Comparison of ENCODE assay signal across 1 cellular context in the genomic region with DNA sequence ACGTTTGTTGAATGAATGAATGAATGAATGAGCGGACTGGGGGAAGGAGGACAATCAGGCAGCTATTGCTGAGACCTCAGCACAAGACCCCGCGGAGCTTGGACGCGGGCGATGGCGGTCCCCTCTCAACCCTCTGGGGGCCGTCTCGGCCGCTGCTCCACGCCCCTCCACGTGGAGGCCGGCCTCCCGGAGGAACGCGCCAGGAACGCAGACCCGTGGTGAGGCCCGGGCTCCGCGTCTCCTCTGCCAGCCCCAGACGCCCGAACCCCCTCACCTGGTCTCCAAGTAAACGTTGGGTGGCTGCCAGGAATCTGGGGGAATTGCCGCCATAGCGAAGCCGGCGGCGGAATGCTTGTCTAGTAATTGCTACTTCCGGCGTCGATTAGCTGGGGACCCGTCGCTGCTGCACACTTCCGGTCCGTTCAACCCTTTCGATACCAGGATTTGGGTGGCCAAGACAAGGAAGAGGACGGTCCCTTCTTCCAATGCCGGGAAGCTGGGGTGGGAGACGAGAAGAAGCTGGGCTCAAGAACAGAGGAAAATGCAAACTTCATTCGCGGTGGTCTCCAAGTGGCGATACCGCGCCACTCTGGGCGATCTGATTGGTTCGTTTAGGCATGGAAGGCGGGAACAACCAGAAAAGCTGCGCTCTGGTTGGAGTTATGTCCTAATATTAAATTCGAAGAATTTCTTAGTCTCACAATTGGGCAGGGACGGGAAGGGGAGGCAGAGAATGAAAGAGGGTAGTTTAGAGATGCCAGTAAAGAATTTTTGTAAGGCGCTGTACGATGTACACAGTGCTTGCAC.
TF ChIP-seq lines count a peak whose summit lies in the region.

A gene (minus strand): TSS at position 361 of the 807 bp plus-strand sequence. CDS start 31 bp downstream, at position 330.

TF ChIP-seq in WTC11, 78 proteins besides CTCF, POLR2A, EP300 and RAD21 (continued from another document):
- TF ChIP-seq JUN (CRISPR knock-in tag; IDR thresholded peaks at IDR 0.05) (no peak), ZNF671 (CRISPR knock-in tag; IDR thresholded peaks at IDR 0.05) (peak; percentile 18; the same call in 1 of the 2 replicates), CREM (CRISPR knock-in tag; IDR thresholded peaks at IDR 0.05) (0 out of 2 replicates have a peak, but pooled peaks have one; percentile 50), TEAD4 (CRISPR knock-in tag; IDR thresholded peaks at IDR 0.05) (0 out of 2 replicates have a peak, but pooled peaks have one; percentile 51), TCF7 (CRISPR knock-in tag; IDR thresholded peaks at IDR 0.05; ENCODE audit: low read depth) (no peak), NR3C1 (CRISPR knock-in tag; conservative IDR thresholded peaks at IDR 0.05; ENCODE audit: low read depth) (no peak), ZBTB21 (CRISPR knock-in tag; IDR thresholded peaks at IDR 0.05; ENCODE audit: borderline replicate concordance) (no peak), TEAD1 (CRISPR knock-in tag; IDR thresholded peaks at IDR 0.05) (peak; percentile 83; the same call in 1 of the 2 replicates), GTF2I (CRISPR knock-in tag; conservative IDR thresholded peaks at IDR 0.05) (no peak), ZNF317 (CRISPR knock-in tag; IDR thresholded peaks at IDR 0.05; ENCODE audit: borderline replicate concordance, low read depth) (no peak), ZNF121 (CRISPR knock-in tag; IDR thresholded peaks at IDR 0.05) (no peak), KAT7 (CRISPR knock-in tag; IDR thresholded peaks at IDR 0.05; ENCODE audit: borderline replicate concordance) (0 out of 2 replicates have a peak, but pooled peaks have one; percentile 73), ZNF219 (CRISPR knock-in tag; IDR thresholded peaks at IDR 0.05; ENCODE audit: borderline replicate concordance) (no peak), GRHL2 (CRISPR knock-in tag; IDR thresholded peaks at IDR 0.05; ENCODE audit: insufficient replicate concordance, severe bottlenecking) (no peak), ETV6 (CRISPR knock-in tag; IDR thresholded peaks at IDR 0.05) (peak; percentile 51; the same call in 1 of the 2 replicates), SP1 (CRISPR knock-in tag; conservative IDR thresholded peaks at IDR 0.05) (peak; percentile 59; the same call in 1 of the 2 replicates), NFYB (CRISPR knock-in tag; conservative IDR thresholded peaks at IDR 0.05; ENCODE audit: low read depth) (peak; percentile 71), FOXK1 (CRISPR knock-in tag; IDR thresholded peaks at IDR 0.05) (0 out of 2 replicates have a peak, but pooled peaks have one; percentile 42), MYBL2 (CRISPR knock-in tag; IDR thresholded peaks at IDR 0.05) (no peak), SOX15 (CRISPR knock-in tag; IDR thresholded peaks at IDR 0.05) (no peak)
- TF ChIP-seq, protein P1, sequence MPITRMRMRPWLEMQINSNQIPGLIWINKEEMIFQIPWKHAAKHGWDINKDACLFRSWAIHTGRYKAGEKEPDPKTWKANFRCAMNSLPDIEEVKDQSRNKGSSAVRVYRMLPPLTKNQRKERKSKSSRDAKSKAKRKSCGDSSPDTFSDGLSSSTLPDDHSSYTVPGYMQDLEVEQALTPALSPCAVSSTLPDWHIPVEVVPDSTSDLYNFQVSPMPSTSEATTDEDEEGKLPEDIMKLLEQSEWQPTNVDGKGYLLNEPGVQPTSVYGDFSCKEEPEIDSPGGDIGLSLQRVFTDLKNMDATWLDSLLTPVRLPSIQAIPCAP (CRISPR knock-in tag; IDR thresholded peaks at IDR 0.05), result no peak
- TF ChIP-seq, protein P2, sequence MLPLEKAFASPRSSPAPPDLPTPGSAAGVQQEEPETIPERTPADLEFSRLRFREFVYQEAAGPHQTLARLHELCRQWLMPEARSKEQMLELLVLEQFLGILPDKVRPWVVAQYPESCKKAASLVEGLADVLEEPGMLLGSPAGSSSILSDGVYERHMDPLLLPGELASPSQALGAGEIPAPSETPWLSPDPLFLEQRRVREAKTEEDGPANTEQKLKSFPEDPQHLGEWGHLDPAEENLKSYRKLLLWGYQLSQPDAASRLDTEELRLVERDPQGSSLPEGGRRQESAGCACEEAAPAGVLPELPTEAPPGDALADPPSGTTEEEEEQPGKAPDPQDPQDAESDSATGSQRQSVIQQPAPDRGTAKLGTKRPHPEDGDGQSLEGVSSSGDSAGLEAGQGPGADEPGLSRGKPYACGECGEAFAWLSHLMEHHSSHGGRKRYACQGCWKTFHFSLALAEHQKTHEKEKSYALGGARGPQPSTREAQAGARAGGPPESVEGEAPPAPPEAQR (CRISPR knock-in tag; IDR thresholded peaks at IDR 0.05), result no peak
- TF ChIP-seq, protein P3, sequence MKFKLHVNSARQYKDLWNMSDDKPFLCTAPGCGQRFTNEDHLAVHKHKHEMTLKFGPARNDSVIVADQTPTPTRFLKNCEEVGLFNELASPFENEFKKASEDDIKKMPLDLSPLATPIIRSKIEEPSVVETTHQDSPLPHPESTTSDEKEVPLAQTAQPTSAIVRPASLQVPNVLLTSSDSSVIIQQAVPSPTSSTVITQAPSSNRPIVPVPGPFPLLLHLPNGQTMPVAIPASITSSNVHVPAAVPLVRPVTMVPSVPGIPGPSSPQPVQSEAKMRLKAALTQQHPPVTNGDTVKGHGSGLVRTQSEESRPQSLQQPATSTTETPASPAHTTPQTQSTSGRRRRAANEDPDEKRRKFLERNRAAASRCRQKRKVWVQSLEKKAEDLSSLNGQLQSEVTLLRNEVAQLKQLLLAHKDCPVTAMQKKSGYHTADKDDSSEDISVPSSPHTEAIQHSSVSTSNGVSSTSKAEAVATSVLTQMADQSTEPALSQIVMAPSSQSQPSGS (CRISPR knock-in tag; IDR thresholded peaks at IDR 0.05; ENCODE audit: borderline replicate concordance, low read depth), result no peak
- TF ChIP-seq, protein P4, sequence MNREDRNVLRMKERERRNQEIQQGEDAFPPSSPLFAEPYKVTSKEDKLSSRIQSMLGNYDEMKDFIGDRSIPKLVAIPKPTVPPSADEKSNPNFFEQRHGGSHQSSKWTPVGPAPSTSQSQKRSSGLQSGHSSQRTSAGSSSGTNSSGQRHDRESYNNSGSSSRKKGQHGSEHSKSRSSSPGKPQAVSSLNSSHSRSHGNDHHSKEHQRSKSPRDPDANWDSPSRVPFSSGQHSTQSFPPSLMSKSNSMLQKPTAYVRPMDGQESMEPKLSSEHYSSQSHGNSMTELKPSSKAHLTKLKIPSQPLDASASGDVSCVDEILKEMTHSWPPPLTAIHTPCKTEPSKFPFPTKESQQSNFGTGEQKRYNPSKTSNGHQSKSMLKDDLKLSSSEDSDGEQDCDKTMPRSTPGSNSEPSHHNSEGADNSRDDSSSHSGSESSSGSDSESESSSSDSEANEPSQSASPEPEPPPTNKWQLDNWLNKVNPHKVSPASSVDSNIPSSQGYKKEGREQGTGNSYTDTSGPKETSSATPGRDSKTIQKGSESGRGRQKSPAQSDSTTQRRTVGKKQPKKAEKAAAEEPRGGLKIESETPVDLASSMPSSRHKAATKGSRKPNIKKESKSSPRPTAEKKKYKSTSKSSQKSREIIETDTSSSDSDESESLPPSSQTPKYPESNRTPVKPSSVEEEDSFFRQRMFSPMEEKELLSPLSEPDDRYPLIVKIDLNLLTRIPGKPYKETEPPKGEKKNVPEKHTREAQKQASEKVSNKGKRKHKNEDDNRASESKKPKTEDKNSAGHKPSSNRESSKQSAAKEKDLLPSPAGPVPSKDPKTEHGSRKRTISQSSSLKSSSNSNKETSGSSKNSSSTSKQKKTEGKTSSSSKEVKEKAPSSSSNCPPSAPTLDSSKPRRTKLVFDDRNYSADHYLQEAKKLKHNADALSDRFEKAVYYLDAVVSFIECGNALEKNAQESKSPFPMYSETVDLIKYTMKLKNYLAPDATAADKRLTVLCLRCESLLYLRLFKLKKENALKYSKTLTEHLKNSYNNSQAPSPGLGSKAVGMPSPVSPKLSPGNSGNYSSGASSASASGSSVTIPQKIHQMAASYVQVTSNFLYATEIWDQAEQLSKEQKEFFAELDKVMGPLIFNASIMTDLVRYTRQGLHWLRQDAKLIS (CRISPR knock-in tag; IDR thresholded peaks at IDR 0.05; ENCODE audit: borderline replicate concordance), result no peak
- TF ChIP-seq, protein P5, sequence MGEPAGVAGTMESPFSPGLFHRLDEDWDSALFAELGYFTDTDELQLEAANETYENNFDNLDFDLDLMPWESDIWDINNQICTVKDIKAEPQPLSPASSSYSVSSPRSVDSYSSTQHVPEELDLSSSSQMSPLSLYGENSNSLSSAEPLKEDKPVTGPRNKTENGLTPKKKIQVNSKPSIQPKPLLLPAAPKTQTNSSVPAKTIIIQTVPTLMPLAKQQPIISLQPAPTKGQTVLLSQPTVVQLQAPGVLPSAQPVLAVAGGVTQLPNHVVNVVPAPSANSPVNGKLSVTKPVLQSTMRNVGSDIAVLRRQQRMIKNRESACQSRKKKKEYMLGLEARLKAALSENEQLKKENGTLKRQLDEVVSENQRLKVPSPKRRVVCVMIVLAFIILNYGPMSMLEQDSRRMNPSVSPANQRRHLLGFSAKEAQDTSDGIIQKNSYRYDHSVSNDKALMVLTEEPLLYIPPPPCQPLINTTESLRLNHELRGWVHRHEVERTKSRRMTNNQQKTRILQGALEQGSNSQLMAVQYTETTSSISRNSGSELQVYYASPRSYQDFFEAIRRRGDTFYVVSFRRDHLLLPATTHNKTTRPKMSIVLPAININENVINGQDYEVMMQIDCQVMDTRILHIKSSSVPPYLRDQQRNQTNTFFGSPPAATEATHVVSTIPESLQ (CRISPR knock-in tag; IDR thresholded peaks at IDR 0.05), result no peak
- TF ChIP-seq, protein P6, sequence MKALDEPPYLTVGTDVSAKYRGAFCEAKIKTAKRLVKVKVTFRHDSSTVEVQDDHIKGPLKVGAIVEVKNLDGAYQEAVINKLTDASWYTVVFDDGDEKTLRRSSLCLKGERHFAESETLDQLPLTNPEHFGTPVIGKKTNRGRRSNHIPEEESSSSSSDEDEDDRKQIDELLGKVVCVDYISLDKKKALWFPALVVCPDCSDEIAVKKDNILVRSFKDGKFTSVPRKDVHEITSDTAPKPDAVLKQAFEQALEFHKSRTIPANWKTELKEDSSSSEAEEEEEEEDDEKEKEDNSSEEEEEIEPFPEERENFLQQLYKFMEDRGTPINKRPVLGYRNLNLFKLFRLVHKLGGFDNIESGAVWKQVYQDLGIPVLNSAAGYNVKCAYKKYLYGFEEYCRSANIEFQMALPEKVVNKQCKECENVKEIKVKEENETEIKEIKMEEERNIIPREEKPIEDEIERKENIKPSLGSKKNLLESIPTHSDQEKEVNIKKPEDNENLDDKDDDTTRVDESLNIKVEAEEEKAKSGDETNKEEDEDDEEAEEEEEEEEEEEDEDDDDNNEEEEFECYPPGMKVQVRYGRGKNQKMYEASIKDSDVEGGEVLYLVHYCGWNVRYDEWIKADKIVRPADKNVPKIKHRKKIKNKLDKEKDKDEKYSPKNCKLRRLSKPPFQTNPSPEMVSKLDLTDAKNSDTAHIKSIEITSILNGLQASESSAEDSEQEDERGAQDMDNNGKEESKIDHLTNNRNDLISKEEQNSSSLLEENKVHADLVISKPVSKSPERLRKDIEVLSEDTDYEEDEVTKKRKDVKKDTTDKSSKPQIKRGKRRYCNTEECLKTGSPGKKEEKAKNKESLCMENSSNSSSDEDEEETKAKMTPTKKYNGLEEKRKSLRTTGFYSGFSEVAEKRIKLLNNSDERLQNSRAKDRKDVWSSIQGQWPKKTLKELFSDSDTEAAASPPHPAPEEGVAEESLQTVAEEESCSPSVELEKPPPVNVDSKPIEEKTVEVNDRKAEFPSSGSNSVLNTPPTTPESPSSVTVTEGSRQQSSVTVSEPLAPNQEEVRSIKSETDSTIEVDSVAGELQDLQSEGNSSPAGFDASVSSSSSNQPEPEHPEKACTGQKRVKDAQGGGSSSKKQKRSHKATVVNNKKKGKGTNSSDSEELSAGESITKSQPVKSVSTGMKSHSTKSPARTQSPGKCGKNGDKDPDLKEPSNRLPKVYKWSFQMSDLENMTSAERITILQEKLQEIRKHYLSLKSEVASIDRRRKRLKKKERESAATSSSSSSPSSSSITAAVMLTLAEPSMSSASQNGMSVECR (CRISPR knock-in tag; IDR thresholded peaks at IDR 0.05; ENCODE audit: borderline replicate concordance), result peak; percentile 77; the same call in 1 of the 2 replicates
- TF ChIP-seq, protein P7, sequence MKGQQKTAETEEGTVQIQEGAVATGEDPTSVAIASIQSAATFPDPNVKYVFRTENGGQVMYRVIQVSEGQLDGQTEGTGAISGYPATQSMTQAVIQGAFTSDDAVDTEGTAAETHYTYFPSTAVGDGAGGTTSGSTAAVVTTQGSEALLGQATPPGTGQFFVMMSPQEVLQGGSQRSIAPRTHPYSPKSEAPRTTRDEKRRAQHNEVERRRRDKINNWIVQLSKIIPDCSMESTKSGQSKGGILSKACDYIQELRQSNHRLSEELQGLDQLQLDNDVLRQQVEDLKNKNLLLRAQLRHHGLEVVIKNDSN (CRISPR knock-in tag; IDR thresholded peaks at IDR 0.05), result peak; percentile 62; the same call in 1 of the 2 replicates
